In genomic region chr14:68393178-68393763, GRCh38 we compare ENCODE assay signal across 10 cellular contexts.
DNase-seq lines count a peak whose midpoint lies in the region; ATAC-seq and TF ChIP-seq lines count a peak whose summit lies in the region.
"Had no signal": no experiment of that assay in that cellular context is flagged by ENCODE, and none has a peak within 500 bp of the region (broad histone marks: within the 10 kb centered on the region; RNA-seq: fewer than 3 reads in every experiment).

No MANE protein-coding gene starts in this region.

- DNase-seq in Caco-2 (no peak), A673 (ENCODE audit: low spot score) (no peak), COLO829 (ENCODE audit: low spot score) (no peak), NCI-H1930 (lab: John Stamatoyannopoulos, UW) (no peak)
- DNase-seq in stimulated activated effector memory CD8-positive, alpha-beta T cell treated with anti-CD3 and anti-CD28 coated beads, Interleukin-12 subunit alpha, Interleukin-12 subunit beta, amount 100 ng/mL, for 72 hours (ENCODE audit: low spot score in 2 of 2) = no peak
- DNase-seq: activated naive CD4-positive, alpha-beta T cell treated with anti-CD3 and anti-CD28 coated beads, Interleukin-2, amount 50 U/mL, for 16 hours; AML-193 had no signal

- intact Hi-C loops in Caco-2 (cut with micrococcal nuclease; ENCODE audit: unreplicated experiment) = no loop called here
- intact Hi-C loops in A673 (cut with micrococcal nuclease; ENCODE audit: unreplicated experiment) = no loop called here

- H3K27ac Mint-ChIP-seq in Caco-2 (ENCODE audit: unreplicated experiment) = peak overlapping the region; percentile 46
- peak overlapping the region; percentile 75 for H3K27ac Mint-ChIP-seq in stimulated activated effector memory CD8-positive, alpha-beta T cell treated with anti-CD3 and anti-CD28 coated beads, Interleukin-12 subunit alpha, Interleukin-12 subunit beta, amount 100 ng/mL, for 72 hours

- H3K4me3 Mint-ChIP-seq in Caco-2 (ENCODE audit: unreplicated experiment) = no peak overlapping the region
- H3K4me3 Mint-ChIP-seq in stimulated activated effector memory CD8-positive, alpha-beta T cell treated with anti-CD3 and anti-CD28 coated beads, Interleukin-12 subunit alpha, Interleukin-12 subunit beta, amount 100 ng/mL, for 72 hours = peak overlapping the region; percentile 18

- peaks cover 13% of the 10 kb centered on the region for H3K4me1 ChIP-seq in Caco-2
- H3K4me1 ChIP-seq in mesodermal cell (ENCODE audit: control insufficient read depth, insufficient read depth, low read length, poor library complexity, severe bottlenecking) = peaks cover 26% of the 10 kb centered on the region
- H3K4me1 ChIP-seq in A673 (ENCODE audit: insufficient read depth, low read length, poor library complexity, severe bottlenecking) = peaks cover 6% of the 10 kb centered on the region

- no peaks in the 10 kb centered on the region for H3K27me3 Mint-ChIP-seq in Caco-2 (ENCODE audit: insufficient read depth, unreplicated experiment)

- H3K27ac ChIP-seq in adipose tissue (ENCODE audit: low read depth, low read length) = peak overlapping the region; percentile 9
- peak overlapping the region; percentile 46 for H3K27ac ChIP-seq in mesodermal cell (ENCODE audit: low read depth, low read length, severe bottlenecking)
- no peak overlapping the region for H3K27ac ChIP-seq in A673 (ENCODE audit: low read depth, low read length, poor library complexity, severe bottlenecking)

- H3K27me3 ChIP-seq in Caco-2 (replicated peaks; ENCODE audit: control insufficient read depth, insufficient read depth, low read length) = no peaks in the 10 kb centered on the region
- H3K27me3 ChIP-seq in A673 (replicated peaks; ENCODE audit: insufficient read depth, low read depth, low read length, poor library complexity) = no peaks in the 10 kb centered on the region

- no peaks in the 10 kb centered on the region; the same call in 1 of the 2 replicates for H3K36me3 ChIP-seq in Caco-2 (ENCODE audit: control insufficient read depth, insufficient read depth, low read length)
- H3K36me3 ChIP-seq in mesodermal cell (ENCODE audit: control insufficient read depth, insufficient read depth, low read length) = no peaks in the 10 kb centered on the region
- no peaks in the 10 kb centered on the region for H3K36me3 ChIP-seq in A673 (ENCODE audit: insufficient read depth, low read length, poor library complexity, severe bottlenecking)

- TF ChIP-seq CTCF in Caco-2 (IDR thresholded peaks at IDR 0.05; ENCODE audit: insufficient read depth in 1 of 2, low read depth in 1 of 2, low read length in 1 of 2, severe bottlenecking in 1 of 2, unreplicated experiment in 1 of 2) (no peak), A673 (conservative IDR thresholded peaks at IDR 0.05; ENCODE audit: low read depth, low read length) (no peak)

- H3K4me1 Mint-ChIP-seq in Caco-2 (ENCODE audit: low read depth, unreplicated experiment) = peaks cover 24% of the 10 kb centered on the region
- peaks cover 19% of the 10 kb centered on the region for H3K4me1 Mint-ChIP-seq in stimulated activated effector memory CD8-positive, alpha-beta T cell treated with anti-CD3 and anti-CD28 coated beads, Interleukin-12 subunit alpha, Interleukin-12 subunit beta, amount 100 ng/mL, for 72 hours

- BruUV-seq in Caco-2 (replicated peaks; lab: Mats Ljungman, UMichigan) (no TSS peak), A673 (replicated peaks; lab: Mats Ljungman, UMichigan) (no TSS peak)

- no peak for ATAC-seq in stimulated activated effector memory CD8-positive, alpha-beta T cell treated with anti-CD3 and anti-CD28 coated beads, Interleukin-12 subunit alpha, Interleukin-12 subunit beta, amount 100 ng/mL, for 72 hours
- ATAC-seq in HG03045 (IDR thresholded peaks at IDR 0.05; ENCODE audit: unreplicated experiment) = no peak

- peaks cover 9% of the 10 kb centered on the region for H3K9me3 Mint-ChIP-seq in Caco-2 (ENCODE audit: unreplicated experiment)
- H3K9me3 Mint-ChIP-seq in stimulated activated effector memory CD8-positive, alpha-beta T cell treated with anti-CD3 and anti-CD28 coated beads, Interleukin-12 subunit alpha, Interleukin-12 subunit beta, amount 100 ng/mL, for 72 hours = no peaks in the 10 kb centered on the region

- no peaks in the 10 kb centered on the region for H3K36me3 Mint-ChIP-seq in Caco-2 (ENCODE audit: insufficient read depth, unreplicated experiment)
- H3K36me3 Mint-ChIP-seq in stimulated activated effector memory CD8-positive, alpha-beta T cell treated with anti-CD3 and anti-CD28 coated beads, Interleukin-12 subunit alpha, Interleukin-12 subunit beta, amount 100 ng/mL, for 72 hours = no peaks in the 10 kb centered on the region

- WGBS in adipose tissue, 3 donors = 85 to 88% (median 86%) methylated on average over 8 of the region's 8 CpGs
- 86 to 93% methylated on average over 5 to 7 of the region's 8 CpGs for WGBS in mesodermal cell (ENCODE audit: insufficient coverage in 2 of 2), 2 experiments

- POLR2A ChIA-PET in Caco-2 (lab: Charles Lee) (no interaction called here), A673 (lab: Charles Lee; ENCODE audit: low non-redundant PET) (no interaction called here)

- CTCF ChIA-PET in Caco-2 (lab: Charles Lee) (interaction anchor here (0.5 to 0.6 kb wide), 2 partner anchors 74 to 236 kb away, joined by 3 to 4 read pairs; no protein-coding TSS in a partner anchor), A673 (lab: Charles Lee) (no interaction called here)

- H3K4me3 ChIP-seq in Caco-2 (ENCODE audit: low read depth, low read length) = no peak overlapping the region
- H3K4me3 ChIP-seq in mesodermal cell (ENCODE audit: extremely low read depth, insufficient read depth, low read length, poor library complexity, severe bottlenecking) = no peak overlapping the region
- no peak overlapping the region for H3K4me3 ChIP-seq in A673 (ENCODE audit: low read depth, low read length, poor library complexity, severe bottlenecking)

- H3K9me3 ChIP-seq in Caco-2 (no peaks in the 10 kb centered on the region), mesodermal cell (ENCODE audit: control insufficient read depth, low read length) (no peaks in the 10 kb centered on the region), A673 (ENCODE audit: low read depth, low read length, poor library complexity, severe bottlenecking) (no peaks in the 10 kb centered on the region)
